Comparison of ENCODE assay signal across 8 cellular contexts in genomic region chr2:188524519-188525113, GRCh38.
DNase-seq lines count a peak whose midpoint lies in the region; ATAC-seq and TF ChIP-seq lines count a peak whose summit lies in the region.

No MANE protein-coding gene starts in this region.

- H3K27me3 ChIP-seq in thyroid gland, result no peaks in the 10 kb centered on the region

- no peak overlapping the region for H3K27ac ChIP-seq in thyroid gland

- TF ChIP-seq POLR2A in thyroid gland (IDR thresholded peaks at IDR 0.05), result no peak

- TF ChIP-seq CTCF in brain (conservative IDR thresholded peaks at IDR 0.05) (peak; percentile 93 to 95), thyroid gland (IDR thresholded peaks at IDR 0.05) (peak; percentile 56 to 84 (median 74))

- H3K27me3 Mint-ChIP-seq in brain (no peaks in the 10 kb centered on the region), immature natural killer cell (ENCODE audit: low read depth in 3 of 3) (no peaks in the 10 kb centered on the region)

- no peaks in the 10 kb centered on the region for H3K4me1 ChIP-seq in thyroid gland

- intact Hi-C loops in left colon (cut with DNase I, micrococcal nuclease), result loop anchor here in 1 of 2 donors (5.0 kb wide), 2 partner anchors 463 to 888 kb away; no protein-coding TSS in a partner anchor
- intact Hi-C loops in thyroid gland (cut with DNase I), result loop anchor here (5.0 to 10.0 kb wide), 2 partner anchors 463 to 890 kb away; no protein-coding TSS in a partner anchor

- DNase-seq in Caki2 (ENCODE audit: low read depth), result peak; percentile 50
- DNase-seq in NCI-H748 (lab: John Stamatoyannopoulos, UW; ENCODE audit: unreplicated experiment), result peak; percentile 57
- peak in 1 of 2 donors; percentile 16 for DNase-seq in left colon
- DNase-seq in thyroid gland, result peak; percentile 16 to 18
- no peak for DNase-seq in immature natural killer cell

- no peak overlapping the region for H3K4me3 Mint-ChIP-seq in brain
- H3K4me3 Mint-ChIP-seq in immature natural killer cell, result no peak overlapping the region

- WGBS in thyroid gland, 2 donors, result 2 to 3% methylated on average over 2 of the region's 2 CpGs

- no peak overlapping the region for H3K27ac Mint-ChIP-seq in brain
- H3K27ac Mint-ChIP-seq in immature natural killer cell, result no peak overlapping the region

- H3K9me3 Mint-ChIP-seq in brain (peaks cover 0 to 2% (median 0%) of the 10 kb centered on the region in 5 experiments), immature natural killer cell (peaks cover 0 to 13% (median 4%) of the 10 kb centered on the region in 6 donors)

- H3K4me1 Mint-ChIP-seq in brain (peaks cover 23% of the 10 kb centered on the region), immature natural killer cell (no peaks in the 10 kb centered on the region)

- no peaks in the 10 kb centered on the region for H3K9me3 ChIP-seq in thyroid gland

- no peak overlapping the region for H3K4me3 ChIP-seq in thyroid gland (replicated peaks in 1 of 3)

- no peaks in the 10 kb centered on the region for H3K36me3 ChIP-seq in thyroid gland

- ATAC-seq in GM18867 (IDR thresholded peaks at IDR 0.05; ENCODE audit: unreplicated experiment) (peak; percentile 91), HG03196 (IDR thresholded peaks at IDR 0.05; ENCODE audit: unreplicated experiment) (peak; percentile 63), left colon (peak; percentile 63)

- in situ Hi-C loops in Caki2 (cut with HindIII; ENCODE audit: low pct_unique_long_range_greater_than_20kb, low sequenced_read_pairs), result no loop called here

- H3K36me3 Mint-ChIP-seq in brain (peaks cover 4% of the 10 kb centered on the region), immature natural killer cell (no peaks in the 10 kb centered on the region)

Comparison
In these comparisons a context has a peak if more than half of its experiments do, and no peak if none do; other contexts are left out.
1. DNase-seq: peak in Caki2 (single experiment), NCI-H748 (single experiment) and thyroid gland (2 of 2); none in immature natural killer cell (0 of 3).
2. Peak in every context shown above with its lines, with median percentiles within 50 percentile points of each other: ATAC-seq.